In genomic region chr17:54177606-54178308, GRCh38 we compare ENCODE assay signal across 18 cellular contexts.
A peak's percentile ranks its signal among the peaks of the same experiment; 100 is the strongest.
DNase-seq lines count a peak whose midpoint lies in the region; ATAC-seq, FAIRE-seq and TF ChIP-seq lines count a peak whose summit lies in the region.
"Had no signal": no experiment of that assay in that cellular context is flagged by ENCODE, and none has a peak within 500 bp of the region (broad histone marks: within the 10 kb centered on the region; RNA-seq: fewer than 3 reads in every experiment).

No MANE protein-coding gene starts in this region.

- DNase-seq in MM.1S (peak; percentile 50), bronchial epithelial cell (ENCODE audit: low read depth) (no peak), neural progenitor cell (ENCODE audit: low spot score) (no peak), iPS-NIHi11 (ENCODE audit: low spot score) (no peak)
- no peak for DNase-seq in stimulated activated effector memory CD8-positive, alpha-beta T cell treated with anti-CD3 and anti-CD28 coated beads, Interleukin-12 subunit alpha, Interleukin-12 subunit beta, amount 100 ng/mL, for 72 hours (ENCODE audit: low spot score in 2 of 2)
- DNase-seq in stimulated activated CD8-positive, alpha-beta memory T cell treated with anti-CD3 and anti-CD28 coated beads, Interleukin-4, amount 100 ng/mL, for 48 hours: no peak
- DNase-seq: ACHN; AML-193; CD4-positive, alpha-beta memory T cell; DMS79 treated with DMSO at 0.1 percent for 48 hours; GF-D8 had no signal

- peaks cover 2% of the 10 kb centered on the region for H3K36me3 Mint-ChIP-seq in neural progenitor cell
- H3K36me3 Mint-ChIP-seq in stimulated activated effector memory CD8-positive, alpha-beta T cell treated with anti-CD3 and anti-CD28 coated beads, Interleukin-12 subunit alpha, Interleukin-12 subunit beta, amount 100 ng/mL, for 72 hours: no peaks in the 10 kb centered on the region
- H3K36me3 Mint-ChIP-seq: CD4-positive, alpha-beta memory T cell; IgD-negative memory B cell had no signal

- H3K79me2 ChIP-seq in MM.1S (ENCODE audit: low read length) (no peaks in the 10 kb centered on the region), neural progenitor cell (ENCODE audit: low read depth) (no peaks in the 10 kb centered on the region)

- TF ChIP-seq CTCF in MM.1S (IDR thresholded peaks at IDR 0.05; ENCODE audit: low read length) (no peak), bronchial epithelial cell (IDR thresholded peaks at IDR 0.05; ENCODE audit: insufficient read depth, low read length, severe bottlenecking) (no peak), neural progenitor cell (IDR thresholded peaks at IDR 0.05) (no peak)

- H4K20me1 ChIP-seq in MM.1S (ENCODE audit: insufficient read depth, low read length) (no peaks in the 10 kb centered on the region), neural progenitor cell (ENCODE audit: low read depth) (no peaks in the 10 kb centered on the region)

- H3K9me2 ChIP-seq in MM.1S (replicated peaks; ENCODE audit: insufficient read depth, low read length): no peaks in the 10 kb centered on the region

- H3K27me3 Mint-ChIP-seq in neural progenitor cell (ENCODE audit: insufficient read depth, low read depth): no peaks in the 10 kb centered on the region
- H3K27me3 Mint-ChIP-seq: CD4-positive, alpha-beta memory T cell; IgD-negative memory B cell had no signal

- H3K27ac Mint-ChIP-seq in neural progenitor cell: no peak overlapping the region
- H3K27ac Mint-ChIP-seq in stimulated activated effector memory CD8-positive, alpha-beta T cell treated with anti-CD3 and anti-CD28 coated beads, Interleukin-12 subunit alpha, Interleukin-12 subunit beta, amount 100 ng/mL, for 72 hours: no peak overlapping the region
- H3K27ac Mint-ChIP-seq: CD4-positive, alpha-beta memory T cell; IgD-negative memory B cell had no signal

- 0 out of 2 replicates have a peak overlapping the region, but pooled peaks have one; percentile 7 for H2AFZ ChIP-seq in MM.1S (ENCODE audit: low read length)
- peak overlapping the region; percentile 50 for H2AFZ ChIP-seq in neural progenitor cell (replicated peaks)

- H3K4me1 Mint-ChIP-seq in neural progenitor cell: peaks cover 4% of the 10 kb centered on the region
- no peaks in the 10 kb centered on the region for H3K4me1 Mint-ChIP-seq in stimulated activated effector memory CD8-positive, alpha-beta T cell treated with anti-CD3 and anti-CD28 coated beads, Interleukin-12 subunit alpha, Interleukin-12 subunit beta, amount 100 ng/mL, for 72 hours
- H3K4me1 Mint-ChIP-seq: CD4-positive, alpha-beta memory T cell; IgD-negative memory B cell had no signal

- peaks cover 2% of the 10 kb centered on the region for H3K9me3 Mint-ChIP-seq in neural progenitor cell
- peaks cover 16% of the 10 kb centered on the region for H3K9me3 Mint-ChIP-seq in stimulated activated effector memory CD8-positive, alpha-beta T cell treated with anti-CD3 and anti-CD28 coated beads, Interleukin-12 subunit alpha, Interleukin-12 subunit beta, amount 100 ng/mL, for 72 hours

- H3K4me2 ChIP-seq in MM.1S (ENCODE audit: low read depth, low read length) (peak overlapping the region; percentile 31; the same call in 1 of the 2 replicates), neural progenitor cell (no peak overlapping the region)

- no peaks in the 10 kb centered on the region for H3F3A ChIP-seq in MM.1S (ENCODE audit: insufficient read depth, low read length)
- H3F3A ChIP-seq in neural progenitor cell (ENCODE audit: low read depth): no peaks in the 10 kb centered on the region

- H3K27ac ChIP-seq in MM.1S (ENCODE audit: low read length) (no peak overlapping the region), neural progenitor cell (no peak overlapping the region)
- H3K27ac ChIP-seq: C4-2B had no signal

- H3K36me3 ChIP-seq in MM.1S (replicated peaks; ENCODE audit: insufficient read depth, low read length) (no peaks in the 10 kb centered on the region), bronchial epithelial cell (ENCODE audit: control insufficient read depth, insufficient read depth, low read length) (no peaks in the 10 kb centered on the region), neural progenitor cell (no peaks in the 10 kb centered on the region)
- H3K36me3 ChIP-seq: HAP-1 had no signal

- H3K4me3 Mint-ChIP-seq in neural progenitor cell: no peak overlapping the region
- no peak overlapping the region for H3K4me3 Mint-ChIP-seq in stimulated activated effector memory CD8-positive, alpha-beta T cell treated with anti-CD3 and anti-CD28 coated beads, Interleukin-12 subunit alpha, Interleukin-12 subunit beta, amount 100 ng/mL, for 72 hours
- H3K4me3 Mint-ChIP-seq: CD4-positive, alpha-beta memory T cell; IgD-negative memory B cell had no signal

- H3K9ac ChIP-seq in MM.1S (ENCODE audit: low read length): no peak overlapping the region
- no peak overlapping the region for H3K9ac ChIP-seq in neural progenitor cell

- no peaks in the 10 kb centered on the region for H3K9me3 ChIP-seq in MM.1S (replicated peaks; ENCODE audit: insufficient read depth, low read length)
- H3K9me3 ChIP-seq in neural progenitor cell (ENCODE audit: low read depth): no peaks in the 10 kb centered on the region
- H3K9me3 ChIP-seq: HAP-1 had no signal

- H3K4me3 ChIP-seq in MM.1S (ENCODE audit: low read length) (no peak overlapping the region), bronchial epithelial cell (ENCODE audit: low read depth, low read length) (no peak overlapping the region), neural progenitor cell (no peak overlapping the region)
- H3K4me3 ChIP-seq: HAP-1 had no signal

- no peaks in the 10 kb centered on the region for H3K27me3 ChIP-seq in MM.1S (replicated peaks; ENCODE audit: insufficient read depth, low read length)
- H3K27me3 ChIP-seq in bronchial epithelial cell (ENCODE audit: control insufficient read depth, insufficient read depth, low read length): no peaks in the 10 kb centered on the region
- no peaks in the 10 kb centered on the region for H3K27me3 ChIP-seq in neural progenitor cell

- H3K4me1 ChIP-seq in MM.1S (ENCODE audit: low read length) (peaks cover 11% of the 10 kb centered on the region), neural progenitor cell (no peaks in the 10 kb centered on the region)
- H3K4me1 ChIP-seq: HAP-1 had no signal

- ATAC-seq in esophagus mucosa: peak; percentile 63
- no peak for ATAC-seq in stimulated activated effector memory CD8-positive, alpha-beta T cell treated with anti-CD3 and anti-CD28 coated beads, Interleukin-12 subunit alpha, Interleukin-12 subunit beta, amount 100 ng/mL, for 72 hours
- ATAC-seq: HepG2 had no signal

- FAIRE-seq in bronchial epithelial cell (lab: Jason Lieb, UNC): peak; percentile 32
- FAIRE-seq: A204.1, GM19239, HepG2 had no signal
